Comparison of ENCODE assay signal across 32 cellular contexts in genomic region chr6:4635666-4636065, GRCh38.
A peak's percentile ranks its signal among the peaks of the same experiment; 100 is the strongest.
DNase-seq lines count a peak whose midpoint lies in the region; ATAC-seq and TF ChIP-seq lines count a peak whose summit lies in the region.
"Had no signal": no experiment of that assay in that cellular context is flagged by ENCODE, and none has a peak within 500 bp of the region (broad histone marks: within the 10 kb centered on the region; RNA-seq: fewer than 3 reads in every experiment).

No MANE protein-coding gene starts in this region.

- no peak for ATAC-seq in natural killer cell treated with Interleukin-12 subunit alpha and Interleukin-12 subunit beta and Interleukin-15 and Interleukin-18, amount 100 ng/mL, for 72 hours
- no peak for ATAC-seq in HG03196 (IDR thresholded peaks at IDR 0.05; ENCODE audit: unreplicated experiment)
- ATAC-seq: A549, GM12878, GM23338, HCT116, Panc1 had no signal

- no peaks in the 10 kb centered on the region for H3K36me3 ChIP-seq in H7 (replicated peaks; ENCODE audit: control insufficient read depth, insufficient read depth, low read length)
- H3K36me3 ChIP-seq: MG63 had no signal

- peaks cover 8% of the 10 kb centered on the region for H3K9me3 Mint-ChIP-seq in natural killer cell treated with Interleukin-12 subunit alpha and Interleukin-12 subunit beta and Interleukin-15 and Interleukin-18, amount 100 ng/mL, for 72 hours

- no peaks in the 10 kb centered on the region for H3K27me3 ChIP-seq in H7 (ENCODE audit: control insufficient read depth, insufficient read depth, low read length)
- H3K27me3 ChIP-seq: MG63 had no signal

- peak; percentile 12 for DNase-seq in HCEC 1CT
- peak; percentile 42 for DNase-seq in choroid plexus epithelial cell (ENCODE audit: low read depth)
- DNase-seq in fibroblast of the aortic adventitia (ENCODE audit: low read depth): peak; percentile 88
- DNase-seq in NCI-H345 treated with DMSO at 0.1 percent for 48 hours (lab: John Stamatoyannopoulos, UW; ENCODE audit: unreplicated experiment): no peak
- no peak for DNase-seq in H7
- no peak for DNase-seq in natural killer cell treated with Interleukin-12 subunit alpha and Interleukin-12 subunit beta and Interleukin-15 and Interleukin-18, amount 100 ng/mL, for 72 hours (ENCODE audit: low spot score)
- DNase-seq: CD8-positive, alpha-beta memory T cell; DMS 273 treated with DMSO at 0.1 percent for 48 hours; DMS79; EL; GDM1; MG63; NCI-H1105 treated with DMSO at 0.1 percent for 48 hours; NCI-H146; NCI-H1930; NCI-H2107; NCI-H446 treated with DMSO at 0.1 percent for 48 hours; NCI-H526; SIG-M5; SK-N-SH; SW 1271 had no signal

- H3K4me1 Mint-ChIP-seq in natural killer cell treated with Interleukin-12 subunit alpha and Interleukin-12 subunit beta and Interleukin-15 and Interleukin-18, amount 100 ng/mL, for 72 hours (ENCODE audit: low read depth in 2 of 2): peaks cover 15 to 30% of the 10 kb centered on the region in 2 donors
- H3K4me1 Mint-ChIP-seq: B cell; CD8-positive, alpha-beta memory T cell had no signal

- H3K4me3 Mint-ChIP-seq in natural killer cell treated with Interleukin-12 subunit alpha and Interleukin-12 subunit beta and Interleukin-15 and Interleukin-18, amount 100 ng/mL, for 72 hours: no peak overlapping the region
- H3K4me3 Mint-ChIP-seq: B cell; CD8-positive, alpha-beta memory T cell; GM23338 had no signal

- TF ChIP-seq CTCF in 22Rv1 (IDR thresholded peaks at IDR 0.05) (no peak), choroid plexus epithelial cell (conservative IDR thresholded peaks at IDR 0.05; ENCODE audit: low read depth, low read length) (no peak), fibroblast of the aortic adventitia (IDR thresholded peaks at IDR 0.05; ENCODE audit: insufficient read depth, low read length) (no peak)

- peaks cover 8 to 12% of the 10 kb centered on the region in 2 donors for H3K27me3 Mint-ChIP-seq in natural killer cell treated with Interleukin-12 subunit alpha and Interleukin-12 subunit beta and Interleukin-15 and Interleukin-18, amount 100 ng/mL, for 72 hours

- H3K36me3 Mint-ChIP-seq in natural killer cell treated with Interleukin-12 subunit alpha and Interleukin-12 subunit beta and Interleukin-15 and Interleukin-18, amount 100 ng/mL, for 72 hours: peaks cover 4% of the 10 kb centered on the region

- H3K4me3 ChIP-seq in choroid plexus epithelial cell (ENCODE audit: low read depth, low read length): no peak overlapping the region
- H3K4me3 ChIP-seq in fibroblast of the aortic adventitia (ENCODE audit: low read depth, low read length): no peak overlapping the region
- no peak overlapping the region for H3K4me3 ChIP-seq in H7 (ENCODE audit: insufficient read depth, low read depth, low read length)
- H3K4me3 ChIP-seq: A549, GM12878, GM23338, MG63 had no signal

- H3K27ac Mint-ChIP-seq in natural killer cell treated with Interleukin-12 subunit alpha and Interleukin-12 subunit beta and Interleukin-15 and Interleukin-18, amount 100 ng/mL, for 72 hours: no peak overlapping the region
- H3K27ac Mint-ChIP-seq: B cell; CD8-positive, alpha-beta memory T cell; GM23338 had no signal

- peak overlapping the region; percentile 57; the same call in 1 of the 2 replicates for H3K27ac ChIP-seq in 22Rv1
- H3K27ac ChIP-seq: A549, C4-2B, HL-60, RWPE1 had no signal

Comparison
In these comparisons a context has a peak if more than half of its experiments do, and no peak if none do; other contexts are left out.
1. DNase-seq: peak in HCEC 1CT (single experiment), choroid plexus epithelial cell (single experiment) and fibroblast of the aortic adventitia (single experiment); none in NCI-H345 treated with DMSO at 0.1 percent for 48 hours (single experiment), H7 (single experiment) and natural killer cell treated with Interleukin-12 subunit alpha and Interleukin-12 subunit beta and Interleukin-15 and Interleukin-18, amount 100 ng/mL, for 72 hours (single experiment).